In the genomic region with DNA sequence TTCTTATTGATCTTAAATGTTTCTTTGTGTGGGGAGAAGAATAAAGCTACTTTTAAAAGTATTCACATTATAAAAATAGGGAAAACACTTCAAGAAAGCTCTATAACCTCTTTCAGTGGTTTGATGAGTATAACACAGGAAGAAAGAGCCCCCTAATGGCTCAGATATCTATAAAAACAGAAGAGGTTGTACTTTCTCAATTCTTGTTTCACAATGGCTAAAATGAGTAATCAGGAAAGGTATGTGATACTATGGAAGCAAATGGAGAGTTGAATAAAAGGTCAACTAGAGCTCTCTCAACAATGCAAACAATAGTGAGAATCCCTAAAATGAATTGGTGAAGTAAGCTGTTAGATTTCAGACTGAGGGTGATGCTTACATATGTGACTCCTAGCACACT, we compare ENCODE assay signal across 10 cellular contexts.
DNase-seq lines count a peak whose midpoint lies in the region; ATAC-seq and TF ChIP-seq lines count a peak whose summit lies in the region.
"Had no signal": no experiment of that assay in that cellular context is flagged by ENCODE, and none has a peak within 500 bp of the region (broad histone marks: within the 10 kb centered on the region; RNA-seq: fewer than 3 reads in every experiment).

No MANE protein-coding gene starts in this region.

- no peak overlapping the region for H3K4me3 Mint-ChIP-seq in mesothelial cell of epicardium

- no peaks in the 10 kb centered on the region for H3K9me3 Mint-ChIP-seq in mesothelial cell of epicardium

- H3K9me3 ChIP-seq in effector memory CD4-positive, alpha-beta T cell (ENCODE audit: control insufficient read depth, low read length) = no peaks in the 10 kb centered on the region
- H3K9me3 ChIP-seq: Peyer's patch had no signal

- H3K4me1 ChIP-seq in effector memory CD4-positive, alpha-beta T cell (ENCODE audit: control insufficient read depth, insufficient read depth, low read length, poor library complexity, severe bottlenecking) = no peaks in the 10 kb centered on the region
- H3K4me1 ChIP-seq: Peyer's patch had no signal

- TF ChIP-seq CTCF in mesothelial cell of epicardium (IDR thresholded peaks at IDR 0.05; ENCODE audit: unreplicated experiment) = no peak

- H3K27ac ChIP-seq in effector memory CD4-positive, alpha-beta T cell (ENCODE audit: insufficient read depth, low read length, poor library complexity, severe bottlenecking) = no peak overlapping the region
- H3K27ac ChIP-seq: Peyer's patch had no signal

- H3K27ac Mint-ChIP-seq in mesothelial cell of epicardium = peak overlapping the region; percentile 66

- no peaks in the 10 kb centered on the region for H3K36me3 Mint-ChIP-seq in mesothelial cell of epicardium

- H3K4me3 ChIP-seq in effector memory CD4-positive, alpha-beta T cell (ENCODE audit: insufficient read depth, low read depth, low read length, poor library complexity, severe bottlenecking) = no peak overlapping the region
- H3K4me3 ChIP-seq: Peyer's patch had no signal

- no peaks in the 10 kb centered on the region for H3K36me3 ChIP-seq in effector memory CD4-positive, alpha-beta T cell (ENCODE audit: control insufficient read depth, insufficient read depth, low read length)
- H3K36me3 ChIP-seq: Peyer's patch had no signal

- DNase-seq in MV-4-11 (lab: John Stamatoyannopoulos, UW) (peak; percentile 39), amniotic epithelial cell (ENCODE audit: low read depth) (peak; percentile 87), mesothelial cell of epicardium (ENCODE audit: low spot score in 2 of 2, unreplicated experiment in 2 of 2) (no peak), AG08396 (ENCODE audit: low spot score) (no peak), inferior parietal cortex (ENCODE audit: extremely low spot score) (no peak)
- no peak for DNase-seq in NK-92 treated with Interleukin-12 subunit alpha and Interleukin-12 subunit beta, amount 100 ng/mL, for 24 hours (lab: John Stamatoyannopoulos, UW)
- DNase-seq in effector memory CD4-positive, alpha-beta T cell = no peak
- DNase-seq: activated CD8-positive, alpha-beta memory T cell treated with anti-CD3 and anti-CD28 coated beads, Interleukin-2, amount 50 U/mL, for 4 hours; Peyer's patch had no signal

- ATAC-seq in GM21390 (IDR thresholded peaks at IDR 0.05; ENCODE audit: unreplicated experiment) = peak; percentile 57

- H3K4me1 Mint-ChIP-seq in mesothelial cell of epicardium = peaks cover 15% of the 10 kb centered on the region

- no peaks in the 10 kb centered on the region for H3K27me3 ChIP-seq in effector memory CD4-positive, alpha-beta T cell (replicated peaks; ENCODE audit: control insufficient read depth, insufficient read depth, low read length, poor library complexity, severe bottlenecking)
- H3K27me3 ChIP-seq: Peyer's patch had no signal

- no peaks in the 10 kb centered on the region for H3K27me3 Mint-ChIP-seq in mesothelial cell of epicardium (ENCODE audit: low read depth)

Comparison
In these comparisons a context has a peak if more than half of its experiments do, and no peak if none do; other contexts are left out.
1. DNase-seq: peak in MV-4-11 (single experiment) and amniotic epithelial cell (single experiment); none in mesothelial cell of epicardium (0 of 2), NK-92 treated with Interleukin-12 subunit alpha and Interleukin-12 subunit beta, amount 100 ng/mL, for 24 hours (single experiment), effector memory CD4-positive, alpha-beta T cell (0 of 3), AG08396 (single experiment) and inferior parietal cortex (single experiment).